Comparison of ENCODE assay signal across 20 cellular contexts in the genomic region with DNA sequence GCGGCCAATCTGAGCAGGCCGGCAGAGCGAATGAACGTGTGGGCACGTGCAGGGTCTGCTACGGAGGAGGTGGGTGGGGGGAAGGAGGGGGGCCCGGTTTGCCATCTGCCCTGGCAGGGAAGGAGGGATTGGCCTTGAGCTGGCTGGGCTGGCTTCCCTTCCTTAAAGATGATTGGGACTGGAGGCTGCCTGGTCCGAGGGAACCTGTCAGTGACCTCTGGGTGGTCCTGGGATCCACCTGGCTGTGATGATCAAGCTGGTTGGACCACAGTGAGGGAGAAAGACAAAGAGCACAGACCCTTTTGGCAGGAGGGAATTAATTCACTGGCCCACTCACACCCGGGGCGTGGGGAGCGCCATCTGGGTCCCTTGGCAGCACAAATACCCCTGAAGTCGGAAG.
A peak's percentile ranks its signal among the peaks of the same experiment; 100 is the strongest.
DNase-seq lines count a peak whose midpoint lies in the region; ATAC-seq and TF ChIP-seq lines count a peak whose summit lies in the region.
"Had no signal": no experiment of that assay in that cellular context is flagged by ENCODE, and none has a peak within 500 bp of the region (broad histone marks: within the 10 kb centered on the region; RNA-seq: fewer than 3 reads in every experiment).

No MANE protein-coding gene starts in this region.

- peak overlapping the region; percentile 23 for H3K27ac Mint-ChIP-seq in activated naive CD4-positive, alpha-beta T cell treated with anti-CD3 and anti-CD28 coated beads, Interleukin-2, amount 50 U/mL, for 24 hours
- H3K27ac Mint-ChIP-seq in activated naive CD4-positive, alpha-beta T cell treated with anti-CD3 and anti-CD28 coated beads, Interleukin-2, amount 50 U/mL, for 72 hours = no peak overlapping the region
- H3K27ac Mint-ChIP-seq in brain = peak overlapping the region in 3 of 5 experiments; percentile 48 to 97 (median 67)
- H3K27ac Mint-ChIP-seq: CD4-positive, CD25-positive, alpha-beta regulatory T cell had no signal

- H3K4me3 Mint-ChIP-seq in activated naive CD4-positive, alpha-beta T cell treated with anti-CD3 and anti-CD28 coated beads, Interleukin-2, amount 50 U/mL, for 24 hours = no peak overlapping the region
- no peak overlapping the region for H3K4me3 Mint-ChIP-seq in brain

- no peaks in the 10 kb centered on the region for H3K4me1 Mint-ChIP-seq in activated naive CD4-positive, alpha-beta T cell treated with anti-CD3 and anti-CD28 coated beads, Interleukin-2, amount 50 U/mL, for 24 hours
- peaks cover 44% of the 10 kb centered on the region for H3K4me1 Mint-ChIP-seq in brain
- H3K4me1 Mint-ChIP-seq: CD4-positive, CD25-positive, alpha-beta regulatory T cell had no signal

- intact Hi-C loops in posterior vena cava (cut with DNase I) = no loop called here

- peaks cover 16% of the 10 kb centered on the region for H3K36me3 Mint-ChIP-seq in activated naive CD4-positive, alpha-beta T cell treated with anti-CD3 and anti-CD28 coated beads, Interleukin-2, amount 50 U/mL, for 24 hours
- H3K36me3 Mint-ChIP-seq in activated naive CD4-positive, alpha-beta T cell treated with anti-CD3 and anti-CD28 coated beads, Interleukin-2, amount 50 U/mL, for 72 hours = peaks cover 15 to 17% of the 10 kb centered on the region in 2 donors
- H3K36me3 Mint-ChIP-seq in brain = peaks cover 16% of the 10 kb centered on the region

- H3K27me3 Mint-ChIP-seq in activated naive CD4-positive, alpha-beta T cell treated with anti-CD3 and anti-CD28 coated beads, Interleukin-2, amount 50 U/mL, for 24 hours = no peaks in the 10 kb centered on the region
- peaks cover 5% of the 10 kb centered on the region for H3K27me3 Mint-ChIP-seq in brain
- H3K27me3 Mint-ChIP-seq: CD4-positive, CD25-positive, alpha-beta regulatory T cell; IgD-negative memory B cell had no signal

- no peak for TF ChIP-seq CTCF in brain (conservative IDR thresholded peaks at IDR 0.05)

- no peak for DNase-seq in activated naive CD4-positive, alpha-beta T cell treated with anti-CD3 and anti-CD28 coated beads, Interleukin-2, amount 50 U/mL, for 72 hours (ENCODE audit: low spot score in 2 of 2)
- peak; percentile 59 for DNase-seq in posterior vena cava (ENCODE audit: low spot score)
- no peak for DNase-seq in HT-29 (ENCODE audit: low spot score)
- DNase-seq in T-helper 9 cell = no peak
- DNase-seq in DMS153 treated with DMSO at 0.1 percent for 48 hours (lab: John Stamatoyannopoulos, UW; ENCODE audit: unreplicated experiment) = no peak
- DNase-seq: CD4-positive, CD25-positive, alpha-beta regulatory T cell; DMS79 treated with DMSO at 0.1 percent for 48 hours; MM.1S; NCI-H1048; NCI-H1417; NCI-H1694; NCI-H2029 treated with DMSO at 0.1 percent for 48 hours; NCI-H226; NCI-H510A; OCI-M1; Peyer's patch; SIG-M5 had no signal

- peaks cover 15% of the 10 kb centered on the region for H3K9me3 Mint-ChIP-seq in activated naive CD4-positive, alpha-beta T cell treated with anti-CD3 and anti-CD28 coated beads, Interleukin-2, amount 50 U/mL, for 24 hours
- peaks cover 5 to 13% of the 10 kb centered on the region in 2 donors for H3K9me3 Mint-ChIP-seq in activated naive CD4-positive, alpha-beta T cell treated with anti-CD3 and anti-CD28 coated beads, Interleukin-2, amount 50 U/mL, for 72 hours
- peaks cover 0 to 20% (median 11%) of the 10 kb centered on the region in 5 experiments for H3K9me3 Mint-ChIP-seq in brain

- ATAC-seq in activated naive CD4-positive, alpha-beta T cell treated with anti-CD3 and anti-CD28 coated beads, Interleukin-2, amount 50 U/mL, for 72 hours = no peak

Comparison
In these comparisons a context has a peak if more than half of its experiments do, and no peak if none do; other contexts are left out.
1. H3K27ac Mint-ChIP-seq: peak in activated naive CD4-positive, alpha-beta T cell treated with anti-CD3 and anti-CD28 coated beads, Interleukin-2, amount 50 U/mL, for 24 hours (single experiment) and brain (3 of 5); none in activated naive CD4-positive, alpha-beta T cell treated with anti-CD3 and anti-CD28 coated beads, Interleukin-2, amount 50 U/mL, for 72 hours (0 of 2).